20 cellular contexts compared by ENCODE assay signal in genomic region chr1:54781023-54781723, GRCh38. TPM values are rescaled to one million over a fixed set of nuclear protein-coding genes. Genes with fewer than 3 reads are reported as not detected.
DNase-seq lines count a peak whose midpoint lies in the region; ATAC-seq and TF ChIP-seq lines count a peak whose summit lies in the region.
"Had no signal": no experiment of that assay in that cellular context is flagged by ENCODE, and none has a peak within 500 bp of the region (broad histone marks: within the 10 kb centered on the region; RNA-seq: fewer than 3 reads in every experiment).

No MANE protein-coding gene starts in this region.

- peaks cover 51% of the 10 kb centered on the region for H3K27me3 Mint-ChIP-seq in type B pancreatic cell
- H3K27me3 Mint-ChIP-seq: activated CD4-positive, alpha-beta memory T cell treated with anti-CD3 and anti-CD28 coated beads for 36 hours had no signal

- TF ChIP-seq CTCF in cardiac muscle cell (IDR thresholded peaks at IDR 0.05; ENCODE audit: low read depth, low read length) (no peak), lower lobe of right lung (IDR thresholded peaks at IDR 0.05) (no peak), type B pancreatic cell (conservative IDR thresholded peaks at IDR 0.05) (no peak)

- no peaks in the 10 kb centered on the region for H3K9me3 Mint-ChIP-seq in type B pancreatic cell
- H3K9me3 Mint-ChIP-seq: activated CD4-positive, alpha-beta memory T cell treated with anti-CD3 and anti-CD28 coated beads for 36 hours had no signal

- peak; percentile 30 to 50 for ATAC-seq in lower lobe of right lung

- peak overlapping the region; percentile 66 for H3K4me3 Mint-ChIP-seq in type B pancreatic cell
- H3K4me3 Mint-ChIP-seq: activated CD4-positive, alpha-beta memory T cell treated with anti-CD3 and anti-CD28 coated beads for 36 hours had no signal

- DNase-seq in NCI-H146 (lab: John Stamatoyannopoulos, UW): peak; percentile 49
- DNase-seq in NCI-H146 treated with DMSO at 0.1 percent for 48 hours (lab: John Stamatoyannopoulos, UW; ENCODE audit: unreplicated experiment): no peak
- peak; percentile 38 to 46 for DNase-seq in cardiac muscle cell (ENCODE audit: low read depth in 1 of 2, low spot score in 1 of 2)
- DNase-seq in lower lobe of right lung: no peak
- DNase-seq in type B pancreatic cell (ENCODE audit: extremely low spot score, unreplicated experiment): no peak
- DNase-seq in NCI-H1417 (lab: John Stamatoyannopoulos, UW): no peak
- DNase-seq in activated naive CD4-positive, alpha-beta T cell (lab: John Stamatoyannopoulos, UW): no peak
- DNase-seq in anterior cingulate cortex (lab: John Stamatoyannopoulos, UW): no peak
- DNase-seq: activated CD4-positive, alpha-beta memory T cell treated with anti-CD3 and anti-CD28 coated beads for 36 hours; amygdala; colonic mucosa; DMS53; heart right ventricle; NK-92 treated with Interleukin-12 subunit alpha and Interleukin-12 subunit beta, amount 100 ng/mL, for 24 hours; spleen; stimulated activated naive CD4-positive, alpha-beta T cell treated with Interleukin-2 at 50 U/mL for 16 hours had no signal

- no peaks in the 10 kb centered on the region for H3K9me3 ChIP-seq in cardiac muscle cell (ENCODE audit: low read depth)
- H3K9me3 ChIP-seq in lower lobe of right lung: no peaks in the 10 kb centered on the region
- H3K9me3 ChIP-seq: colonic mucosa, esophagus muscularis mucosa, heart right ventricle, spleen had no signal

- no peaks in the 10 kb centered on the region for H3K36me3 ChIP-seq in cardiac muscle cell
- no peaks in the 10 kb centered on the region for H3K36me3 ChIP-seq in lower lobe of right lung
- H3K36me3 ChIP-seq: colonic mucosa, esophagus muscularis mucosa, heart right ventricle had no signal

- H3K27me3 ChIP-seq in cardiac muscle cell (peaks cover 46% of the 10 kb centered on the region), lower lobe of right lung (ENCODE audit: low read depth) (peaks cover 11% of the 10 kb centered on the region)
- H3K27me3 ChIP-seq: colonic mucosa had no signal

- intact Hi-C loops in lower lobe of right lung (cut with DNase I): no loop called here

- H3K27ac ChIP-seq in cardiac muscle cell: no peak overlapping the region
- H3K27ac ChIP-seq in lower lobe of right lung: no peak overlapping the region
- H3K27ac ChIP-seq: 22Rv1, C4-2B, colonic mucosa, esophagus muscularis mucosa, heart right ventricle, spleen had no signal

- H3K4me1 Mint-ChIP-seq in type B pancreatic cell (ENCODE audit: unreplicated experiment): no peaks in the 10 kb centered on the region

- no peak overlapping the region for H3K27ac Mint-ChIP-seq in type B pancreatic cell
- H3K27ac Mint-ChIP-seq: activated CD4-positive, alpha-beta memory T cell treated with anti-CD3 and anti-CD28 coated beads for 36 hours had no signal

- H3K4me1 ChIP-seq in cardiac muscle cell (ENCODE audit: low read depth) (no peaks in the 10 kb centered on the region), lower lobe of right lung (no peaks in the 10 kb centered on the region)

- no peaks in the 10 kb centered on the region for H3K36me3 Mint-ChIP-seq in type B pancreatic cell

- H3K4me3 ChIP-seq in cardiac muscle cell (no peak overlapping the region), lower lobe of right lung (no peak overlapping the region)
- H3K4me3 ChIP-seq: colonic mucosa, spleen had no signal

RNA-seq across cellular contexts. Expression of gene PARS2, which starts 16.9 kb away (rescaled TPM):
- total RNA-seq in cardiac muscle cell (11.9 and 12.0 TPM in 2 replicates), lower lobe of right lung (3.3 TPM), type B pancreatic cell (ENCODE audit: low replicate concordance) (9.5 and 10.2 TPM in 2 replicates)
- 15.5 and 17.7 TPM in 2 replicates for polyA plus RNA-seq in cardiac muscle cell

RNA-seq across cellular contexts. Expression of gene TTC22, which starts 19.9 kb away (rescaled TPM):
- 0.04 TPM in 1 of 2 replicates, not detected in the other for total RNA-seq in cardiac muscle cell
- not detected in 2 replicates for polyA plus RNA-seq in cardiac muscle cell
- 8.4 TPM for total RNA-seq in lower lobe of right lung
- 7.0 and 12.4 TPM in 2 replicates for total RNA-seq in type B pancreatic cell (ENCODE audit: low replicate concordance)
- total RNA-seq: SK-MEL-5 had no signal

Comparison
In these comparisons a context has a peak if more than half of its experiments do, and no peak if none do; other contexts are left out.
1. DNase-seq: peak in NCI-H146 (single experiment) and cardiac muscle cell (2 of 2); none in NCI-H146 treated with DMSO at 0.1 percent for 48 hours (single experiment), lower lobe of right lung (single experiment), type B pancreatic cell (single experiment), NCI-H1417 (0 of 3), activated naive CD4-positive, alpha-beta T cell (0 of 4) and anterior cingulate cortex (0 of 58).